ENCODE assay signal across 9 cellular contexts in the genomic region with DNA sequence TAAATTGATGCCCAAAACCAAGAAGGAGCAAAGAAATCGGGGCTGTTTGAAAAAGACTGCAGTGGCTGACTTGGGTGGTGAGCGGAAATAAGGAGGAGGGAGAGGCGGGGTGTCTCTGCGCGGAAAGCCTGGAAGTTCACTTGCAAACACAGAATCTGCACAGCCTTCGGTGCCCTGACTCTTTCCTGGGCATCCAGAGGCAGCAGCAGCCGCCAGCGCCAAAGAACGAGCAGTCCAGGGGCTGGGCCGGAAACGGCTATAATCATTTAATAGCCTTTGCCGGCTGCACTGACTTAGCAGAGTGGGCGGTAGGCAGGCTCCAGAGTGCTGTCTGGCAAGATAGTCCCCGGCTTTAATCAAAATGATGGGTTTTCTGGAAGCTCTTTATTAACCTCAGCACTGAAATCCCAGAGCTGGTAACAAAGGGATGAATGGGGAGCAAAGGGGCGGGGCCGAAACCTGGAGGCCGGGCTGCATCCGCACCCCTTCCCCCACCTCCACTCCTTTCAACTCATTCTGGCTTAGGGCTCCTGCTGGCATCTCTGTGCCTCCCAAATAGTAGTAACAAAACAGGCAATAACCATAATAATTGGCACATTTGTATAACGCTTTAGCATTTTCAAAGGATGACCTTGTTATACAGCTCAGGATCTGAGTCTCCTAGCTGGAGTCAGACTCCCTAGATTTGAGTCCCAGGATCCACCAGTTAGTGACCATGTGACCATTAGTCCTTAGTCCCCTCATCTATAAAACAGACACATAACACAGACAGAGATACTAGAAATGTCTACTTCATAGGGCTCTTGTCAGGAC. TPM values are rescaled to one million over a fixed set of nuclear protein-coding genes. Genes with fewer than 3 reads are reported as not detected.
DNase-seq lines count a peak whose midpoint lies in the region; ATAC-seq and TF ChIP-seq lines count a peak whose summit lies in the region.
"Had no signal": no experiment of that assay in that cellular context is flagged by ENCODE, and none has a peak within 500 bp of the region (broad histone marks: within the 10 kb centered on the region; RNA-seq: fewer than 3 reads in every experiment).

No MANE protein-coding gene starts in this region.

- H3K9me3 ChIP-seq in vagina = no peaks in the 10 kb centered on the region

- H3K27ac ChIP-seq in angular gyrus (ENCODE audit: low read depth, low read length) (peak overlapping the region; percentile 75), vagina (no peak overlapping the region)
- H3K27ac ChIP-seq: C4-2B had no signal

- intact Hi-C loops in left cardiac atrium (cut with DNase I) = no loop called here
- intact Hi-C loops in left ventricle myocardium superior (cut with micrococcal nuclease) = no loop called here
- intact Hi-C loops in vagina (cut with DNase I) = no loop called here

- peak; percentile 64 to 75 for ATAC-seq in left cardiac atrium
- no peak for ATAC-seq in left ventricle myocardium superior

- no peak for TF ChIP-seq POLR2A in vagina (IDR thresholded peaks at IDR 0.05)

- no peaks in the 10 kb centered on the region for H3K4me1 ChIP-seq in vagina

- TF ChIP-seq CTCF in vagina (IDR thresholded peaks at IDR 0.05) = no peak

- H3K4me3 ChIP-seq in vagina = peak overlapping the region; percentile 3 to 25

- no peaks in the 10 kb centered on the region for H3K36me3 ChIP-seq in vagina

- peak; percentile 32 for DNase-seq in left cardiac atrium
- DNase-seq in left ventricle myocardium superior = no peak
- peak; percentile 64 for DNase-seq in left kidney (ENCODE audit: low read depth, low spot score)
- no peak for DNase-seq in vagina (ENCODE audit: extremely low spot score in 2 of 2)
- DNase-seq in AG08396 (ENCODE audit: low spot score) = no peak
- DNase-seq in stimulated activated CD4-positive, alpha-beta T cell treated with anti-CD3 and anti-CD28 coated beads, Interleukin-1b, Interleukin-23, amount 100 ng/mL, for 48 hours = no peak
- DNase-seq in activated CD4-positive, alpha-beta T cell treated with anti-CD3 and anti-CD28 coated beads for 48 hours = no peak

- H3K27me3 ChIP-seq in vagina = no peaks in the 10 kb centered on the region

RNA-seq across cellular contexts. Expression of a gene that starts 35.8 kb away (rescaled TPM):
- total RNA-seq in left cardiac atrium (1 to 10 TPM; 1.7 to 2.9 TPM), left ventricle myocardium superior (0.10 TPM), vagina (3.9 TPM)

RNA-seq across cellular contexts. Expression of a gene that starts 49.1 kb away (rescaled TPM):
- total RNA-seq in left cardiac atrium (not detected), left ventricle myocardium superior (not detected), vagina (not detected)

Comparison
In these comparisons a context has a peak if more than half of its experiments do, and no peak if none do; other contexts are left out.
1. DNase-seq: peak in left cardiac atrium (single experiment) and left kidney (single experiment); none in left ventricle myocardium superior (single experiment), vagina (0 of 2), AG08396 (single experiment), stimulated activated CD4-positive, alpha-beta T cell treated with anti-CD3 and anti-CD28 coated beads, Interleukin-1b, Interleukin-23, amount 100 ng/mL, for 48 hours (single experiment) and activated CD4-positive, alpha-beta T cell treated with anti-CD3 and anti-CD28 coated beads for 48 hours (single experiment).